Comparison of ENCODE assay signal across 2 cellular contexts in the genomic region with DNA sequence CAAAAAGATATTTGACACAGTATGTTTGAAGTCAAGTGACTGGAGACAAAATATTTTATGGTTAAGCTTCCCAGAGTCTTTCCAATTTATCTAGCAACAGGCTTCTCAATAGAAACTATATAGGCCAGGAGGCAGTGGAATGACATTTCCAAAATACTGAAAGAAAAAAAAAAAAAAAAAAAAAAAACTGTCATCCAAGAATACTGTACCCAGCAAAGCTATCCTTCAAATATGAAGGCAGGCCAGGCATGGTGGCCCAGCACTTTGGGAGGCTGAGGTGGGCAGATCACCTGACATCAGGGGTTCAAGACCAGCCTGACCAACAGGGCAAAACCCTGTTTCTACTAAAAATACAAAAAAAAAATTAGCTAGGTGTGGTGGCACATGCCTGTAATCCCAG.
TF ChIP-seq lines count a peak whose summit lies in the region.

No MANE protein-coding gene starts in this region.

TF ChIP-seq in HEK293, 187 proteins besides CTCF, POLR2A, EP300 and RAD21:
- TF ChIP-seq, protein P1, sequence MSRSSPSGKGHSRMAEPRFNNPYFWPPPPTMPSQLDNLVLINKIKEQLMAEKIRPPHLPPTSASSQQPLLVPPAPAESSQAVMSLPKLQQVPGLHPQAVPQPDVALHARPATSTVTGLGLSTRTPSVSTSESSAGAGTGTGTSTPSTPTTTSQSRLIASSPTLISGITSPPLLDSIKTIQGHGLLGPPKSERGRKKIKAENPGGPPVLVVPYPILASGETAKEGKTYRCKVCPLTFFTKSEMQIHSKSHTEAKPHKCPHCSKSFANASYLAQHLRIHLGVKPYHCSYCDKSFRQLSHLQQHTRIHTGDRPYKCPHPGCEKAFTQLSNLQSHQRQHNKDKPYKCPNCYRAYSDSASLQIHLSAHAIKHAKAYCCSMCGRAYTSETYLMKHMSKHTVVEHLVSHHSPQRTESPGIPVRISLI (tag by site-specific recombination; IDR thresholded peaks at IDR 0.05), result 0 out of 2 replicates have a peak, but pooled peaks have one; percentile 34
- peak; percentile 92 for TF ChIP-seq SETDB1 (IDR thresholded peaks at IDR 0.05; ENCODE audit: insufficient read length, low read length)
- no peak for TF ChIP-seq ZNF521 (tag by site-specific recombination; IDR thresholded peaks at IDR 0.05)

TF ChIP-seq in K562, 482 proteins besides CTCF, POLR2A, EP300 and RAD21:
- TF ChIP-seq CBX2 (IDR thresholded peaks at IDR 0.05; ENCODE audit: insufficient read depth, low read length, poor library complexity, severe bottlenecking), result no peak
- peak; percentile 46; the same call in 1 of the 2 replicates for TF ChIP-seq ZNF384 (IDR thresholded peaks at IDR 0.05; ENCODE audit: low read depth, low read length)
- TF ChIP-seq, protein P2, sequence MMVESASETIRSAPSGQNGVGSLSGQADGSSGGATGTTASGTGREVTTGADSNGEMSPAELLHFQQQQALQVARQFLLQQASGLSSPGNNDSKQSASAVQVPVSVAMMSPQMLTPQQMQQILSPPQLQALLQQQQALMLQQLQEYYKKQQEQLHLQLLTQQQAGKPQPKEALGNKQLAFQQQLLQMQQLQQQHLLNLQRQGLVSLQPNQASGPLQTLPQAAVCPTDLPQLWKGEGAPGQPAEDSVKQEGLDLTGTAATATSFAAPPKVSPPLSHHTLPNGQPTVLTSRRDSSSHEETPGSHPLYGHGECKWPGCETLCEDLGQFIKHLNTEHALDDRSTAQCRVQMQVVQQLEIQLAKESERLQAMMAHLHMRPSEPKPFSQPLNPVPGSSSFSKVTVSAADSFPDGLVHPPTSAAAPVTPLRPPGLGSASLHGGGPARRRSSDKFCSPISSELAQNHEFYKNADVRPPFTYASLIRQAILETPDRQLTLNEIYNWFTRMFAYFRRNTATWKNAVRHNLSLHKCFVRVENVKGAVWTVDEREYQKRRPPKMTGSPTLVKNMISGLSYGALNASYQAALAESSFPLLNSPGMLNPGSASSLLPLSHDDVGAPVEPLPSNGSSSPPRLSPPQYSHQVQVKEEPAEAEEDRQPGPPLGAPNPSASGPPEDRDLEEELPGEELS (CRISPR knock-in tag; IDR thresholded peaks at IDR 0.05; ENCODE audit: borderline replicate concordance), result no peak
TF ChIP-seq in K562: peak in this region for 1.
